Comparison of ENCODE assay signal across 8 cellular contexts in genomic region chr7:44885394-44886317, GRCh38. TPM values are rescaled to one million over a fixed set of nuclear protein-coding genes. Genes with fewer than 3 reads are reported as not detected.
DNase-seq lines count a peak whose midpoint lies in the region; ATAC-seq, FAIRE-seq and TF ChIP-seq lines count a peak whose summit lies in the region.

Gene PURB (minus strand): TSS chr7:44885530. CDS start chr7:44885348, 182 bp downstream.

- peak within 1 kb of the TSS; percentile 84 to 93 for H3K4me3 Mint-ChIP-seq in activated T-cell treated with anti-CD3 and anti-CD28 coated beads, Interleukin-2, amount 50 U/mL, for 72 hours

- H3K27me3 Mint-ChIP-seq in activated T-cell treated with anti-CD3 and anti-CD28 coated beads, Interleukin-2, amount 50 U/mL, for 72 hours (ENCODE audit: low read depth): no peaks in the 10 kb centered on the region

- peaks cover 36% of the 10 kb centered on the region for H4K20me1 ChIP-seq in DND-41 (ENCODE audit: insufficient read depth, low read length)
- H4K20me1 ChIP-seq in GM23248 (ENCODE audit: insufficient read depth): peaks cover 2% of the 10 kb centered on the region; the same call in 1 of the 2 replicates
- H4K20me1 ChIP-seq in Karpas-422 (ENCODE audit: insufficient read depth, low read depth, low read length): peaks cover 38% of the 10 kb centered on the region

- TF ChIP-seq CTCF in DND-41 (IDR thresholded peaks at IDR 0.05; ENCODE audit: borderline replicate concordance, extremely low read depth, low read length, poor library complexity, severe bottlenecking) (no peak), esophagus squamous epithelium (IDR thresholded peaks at IDR 0.05) (peak in 1 of 6 experiments; percentile 30)

- in situ Hi-C loops in GM23248 (cut with MboI): no loop called here

- H3K27me3 ChIP-seq in DND-41 (ENCODE audit: insufficient read depth, low read length, poor library complexity) (no peaks in the 10 kb centered on the region), GM23248 (replicated peaks; ENCODE audit: insufficient read depth) (no peaks in the 10 kb centered on the region), Karpas-422 (ENCODE audit: low read length) (no peaks in the 10 kb centered on the region), esophagus squamous epithelium (no peaks in the 10 kb centered on the region)

- peak within 1 kb of the TSS; percentile 79 to 95 for H3K4me3 ChIP-seq in DND-41 (ENCODE audit: low read depth in 1 of 2, low read length in 2 of 2)
- H3K4me3 ChIP-seq in GM23248: peak within 1 kb of the TSS; percentile 91
- peak within 1 kb of the TSS; percentile 93 for H3K4me3 ChIP-seq in Karpas-422 (ENCODE audit: low read length)
- peak within 1 kb of the TSS; percentile 74 to 96 (median 80) for H3K4me3 ChIP-seq in esophagus squamous epithelium

- H3K36me3 ChIP-seq in DND-41 (ENCODE audit: insufficient read depth, low read length) (peaks cover 42% of the 10 kb centered on the region), GM23248 (ENCODE audit: low read depth) (no peaks in the 10 kb centered on the region), Karpas-422 (ENCODE audit: insufficient read depth, low read length) (peaks cover 19% of the 10 kb centered on the region), esophagus squamous epithelium (peaks cover 0 to under 1% (median 0%) of the 10 kb centered on the region in 3 donors)

- H2AFZ ChIP-seq in DND-41 (ENCODE audit: low read depth, low read length) (peak within 1 kb of the TSS; percentile 94), GM23248 (peak within 1 kb of the TSS; percentile 65), Karpas-422 (ENCODE audit: low read length) (peak within 1 kb of the TSS; percentile 91; the same call in 1 of the 2 replicates)

- peak within 1 kb of the TSS; percentile 94 for H3K27ac Mint-ChIP-seq in activated T-cell treated with anti-CD3 and anti-CD28 coated beads, Interleukin-2, amount 50 U/mL, for 72 hours

- DNase-seq in DND-41 (peak; percentile 95), GM23248 (peak; percentile 99), Karpas-422 (peak; percentile 98), RCC 7860 (ENCODE audit: low spot score) (peak; percentile 98), esophagus squamous epithelium (lab: John Stamatoyannopoulos, UW) (peak; percentile 63), myocyte (ENCODE audit: low read depth) (peak; percentile 100)
- peak; percentile 97 to 99 for DNase-seq in activated T-cell treated with anti-CD3 and anti-CD28 coated beads, Interleukin-2, amount 50 U/mL, for 72 hours
- DNase-seq in stimulated activated CD8-positive, alpha-beta memory T cell treated with anti-CD3 and anti-CD28 coated beads, Interleukin-7, amount 100 ng/mL, for 4 hours (ENCODE audit: low read depth in 2 of 2): peak; percentile 91 to 97

- no peaks in the 10 kb centered on the region for H3K9me2 ChIP-seq in GM23248 (ENCODE audit: insufficient read depth)
- H3K9me2 ChIP-seq in Karpas-422 (replicated peaks; ENCODE audit: insufficient read depth, low read length): no peaks in the 10 kb centered on the region

- H3K9me3 ChIP-seq in DND-41 (ENCODE audit: insufficient read depth, low read length, severe bottlenecking) (no peaks in the 10 kb centered on the region), GM23248 (ENCODE audit: low read depth) (no peaks in the 10 kb centered on the region), Karpas-422 (ENCODE audit: low read length) (no peaks in the 10 kb centered on the region), esophagus squamous epithelium (no peaks in the 10 kb centered on the region)

- peak; percentile 56 for FAIRE-seq in RCC 7860 (lab: Jason Lieb, UNC)

- H3K4me1 Mint-ChIP-seq in activated T-cell treated with anti-CD3 and anti-CD28 coated beads, Interleukin-2, amount 50 U/mL, for 72 hours (ENCODE audit: low read depth): peaks cover 58% of the 10 kb centered on the region

- peak; percentile 83 for ATAC-seq in DND-41 (ENCODE audit: insufficient read depth, low read depth)
- peak; percentile 95 for ATAC-seq in activated T-cell treated with anti-CD3 and anti-CD28 coated beads, Interleukin-2, amount 50 U/mL, for 72 hours (replicated peaks in 1 of 2)

- H3K27ac ChIP-seq in DND-41 (ENCODE audit: low read length) (peak within 1 kb of the TSS; percentile 97), GM23248 (peak within 1 kb of the TSS; percentile 100), Karpas-422 (ENCODE audit: low read length) (peak within 1 kb of the TSS; percentile 90), esophagus squamous epithelium (peak within 1 kb of the TSS; percentile 98 to 100 (median 99))

- peaks cover 50% of the 10 kb centered on the region for H3F3A ChIP-seq in GM23248 (ENCODE audit: insufficient read depth)

- H3K9ac ChIP-seq in DND-41 (ENCODE audit: low read depth, low read length) (peak within 1 kb of the TSS; percentile 97), GM23248 (peak within 1 kb of the TSS; percentile 99), Karpas-422 (ENCODE audit: low read length) (peak within 1 kb of the TSS; percentile 96)

- H3K36me3 Mint-ChIP-seq in activated T-cell treated with anti-CD3 and anti-CD28 coated beads, Interleukin-2, amount 50 U/mL, for 72 hours (ENCODE audit: insufficient read depth in 2 of 2): peaks cover 12 to 29% of the 10 kb centered on the region in 2 donors

- no peaks in the 10 kb centered on the region for H3K9me3 Mint-ChIP-seq in activated T-cell treated with anti-CD3 and anti-CD28 coated beads, Interleukin-2, amount 50 U/mL, for 72 hours

- 0 to 1% methylated on average over 44 to 51 of the region's 72 CpGs for WGBS in GM23248 (ENCODE audit: low coverage in 1 of 2, low lambda C conversion rate in 2 of 2, missing lambda C conversion rate in 2 of 2), 2 experiments
- WGBS in esophagus squamous epithelium, 2 donors: 3% methylated on average over 10 to 17 of the region's 72 CpGs

- H3K79me2 ChIP-seq in DND-41 (ENCODE audit: insufficient read depth, low read length) (peaks cover 54% of the 10 kb centered on the region), GM23248 (ENCODE audit: insufficient read depth) (peaks cover 82% of the 10 kb centered on the region), Karpas-422 (ENCODE audit: low read length) (peaks cover 42% of the 10 kb centered on the region)

- TF ChIP-seq POLR2A in esophagus squamous epithelium (IDR thresholded peaks at IDR 0.05): peak in 3 of 4 donors; percentile 93 to 96 (median 93)

- intact Hi-C loops in esophagus squamous epithelium (cut with DNase I): no loop called here

- peaks cover 50% of the 10 kb centered on the region for H3K4me1 ChIP-seq in DND-41 (ENCODE audit: insufficient read depth, low read length)
- peaks cover 40% of the 10 kb centered on the region for H3K4me1 ChIP-seq in GM23248 (ENCODE audit: insufficient read depth)
- peaks cover 64% of the 10 kb centered on the region for H3K4me1 ChIP-seq in Karpas-422 (ENCODE audit: low read length)
- H3K4me1 ChIP-seq in esophagus squamous epithelium: peaks cover 24 to 54% (median 41%) of the 10 kb centered on the region in 3 donors

- H3K4me2 ChIP-seq in DND-41 (ENCODE audit: insufficient read depth, low read length): peak within 1 kb of the TSS; percentile 98
- peak within 1 kb of the TSS; percentile 92 for H3K4me2 ChIP-seq in GM23248 (ENCODE audit: unreplicated experiment)
- peak within 1 kb of the TSS; percentile 88 for H3K4me2 ChIP-seq in Karpas-422 (ENCODE audit: low read depth, low read length, poor library complexity, severe bottlenecking)

RNA-seq across cellular contexts. Expression of gene PURB, which starts in this region (rescaled TPM):
- total RNA-seq in GM23248 (2014; rRNA removed; shearing (Covaris generic)): 17.0 and 17.3 TPM in 2 replicates
- 1.4 and 1.6 TPM in 2 replicates for polyA plus RNA-seq in GM23248 (2016; fragmentation: Nextera tagmentation; extraction: Ambion mirVana)
- total RNA-seq in Karpas-422 (2014; rRNA removed; shearing (Covaris generic); ENCODE audit: low replicate concordance): 7.3 and 11.8 TPM in 2 replicates
- 10 to 100 TPM; 27.1 to 29.6 TPM for total RNA-seq in activated T-cell treated with anti-CD3 and anti-CD28 coated beads, Interleukin-2, amount 50 U/mL, for 72 hours
- total RNA-seq in esophagus squamous epithelium (10 to 100 TPM; 16.4 to 27.7 (median 21.5) TPM), myocyte (66.2 and 101 TPM in 2 replicates)
- polyA plus RNA-seq in myocyte (2012): 30.7 TPM

Comparison
In these comparisons a context has a peak if more than half of its experiments do, and no peak if none do; other contexts are left out.
1. Peak in every context shown above with its lines: DNase-seq, ATAC-seq, H3K4me3 ChIP-seq and H3K27ac ChIP-seq.